ENCODE assay signal across 1 cellular context in genomic region chr6:137914530-137915193, GRCh38.
TF ChIP-seq lines count a peak whose summit lies in the region.

No MANE protein-coding gene starts in this region.

TF ChIP-seq in K562, 482 proteins besides CTCF, POLR2A, EP300 and RAD21 (continued from another document and continues in another):
- TF ChIP-seq RNF219 (CRISPR knock-in tag; IDR thresholded peaks at IDR 0.05) (no peak), ZNF121 (CRISPR knock-in tag; conservative IDR thresholded peaks at IDR 0.05) (no peak), MTA2 (IDR thresholded peaks at IDR 0.05; ENCODE audit: low read depth) (no peak), SPI1 (IDR thresholded peaks at IDR 0.05; ENCODE audit: borderline replicate concordance, low read depth, low read length) (no peak), SUPT5H (IDR thresholded peaks at IDR 0.05) (no peak), GTF2A2 (tag; IDR thresholded peaks at IDR 0.05) (no peak), SMC3 (conservative IDR thresholded peaks at IDR 0.05; ENCODE audit: insufficient read depth, low read depth, low read length) (no peak), ZFP36 (IDR thresholded peaks at IDR 0.05; ENCODE audit: low read depth, low read length, partially characterized antibody) (no peak), FOXK2 (conservative IDR thresholded peaks at IDR 0.05 in 1 of 2, IDR thresholded peaks at IDR 0.05 in 1 of 2; ENCODE audit: low read depth in 2 of 2) (no peak; a peak in 3 of 4 replicates), PRDM10 (IDR thresholded peaks at IDR 0.05; ENCODE audit: partially characterized antibody) (no peak), HOMEZ (CRISPR knock-in tag; IDR thresholded peaks at IDR 0.05) (no peak), ZNF586 (CRISPR knock-in tag; conservative IDR thresholded peaks at IDR 0.05) (no peak), NR3C1 (CRISPR knock-in tag; IDR thresholded peaks at IDR 0.05) (no peak), STAT5A (IDR thresholded peaks at IDR 0.05; ENCODE audit: borderline replicate concordance, low read length) (no peak; the same call in 1 of the 2 replicates), SAFB2 (IDR thresholded peaks at IDR 0.05; ENCODE audit: borderline replicate concordance, low read depth, low read length, severe bottlenecking) (no peak), SMARCC2 (IDR thresholded peaks at IDR 0.05; ENCODE audit: low read depth) (peak; percentile 89), E2F4 (CRISPR knock-in tag; IDR thresholded peaks at IDR 0.05; ENCODE audit: low read depth) (no peak), BRD9 (IDR thresholded peaks at IDR 0.05; ENCODE audit: low read depth, partially characterized antibody) (peak; percentile 50), ZC3H11A (IDR thresholded peaks at IDR 0.05; ENCODE audit: low read depth, low read length) (no peak), SREBF2 (CRISPR knock-in tag; IDR thresholded peaks at IDR 0.05) (no peak), FOSL1 (tag; conservative IDR thresholded peaks at IDR 0.05) (peak; percentile 85), ELF2 (CRISPR knock-in tag; IDR thresholded peaks at IDR 0.05) (no peak), SMAD3 (CRISPR knock-in tag; conservative IDR thresholded peaks at IDR 0.05) (no peak), HEY1 (CRISPR knock-in tag; IDR thresholded peaks at IDR 0.05; ENCODE audit: borderline replicate concordance) (peak; percentile 8; the same call in 1 of the 2 replicates), RBM14 (IDR thresholded peaks at IDR 0.05; ENCODE audit: borderline replicate concordance, insufficient read depth, low read depth, low read length) (no peak), XRCC4 (IDR thresholded peaks at IDR 0.05; ENCODE audit: extremely low read depth, insufficient read depth, insufficient read length) (no peak), SMARCA4 (IDR thresholded peaks at IDR 0.05) (peak; percentile 97), HES1 (IDR thresholded peaks at IDR 0.05; ENCODE audit: low read depth) (0 out of 2 replicates have a peak, but pooled peaks have one; percentile 52), TAF7 (tag; IDR thresholded peaks at IDR 0.05) (no peak), KLF6 (CRISPR knock-in tag; IDR thresholded peaks at IDR 0.05; ENCODE audit: borderline replicate concordance) (peak; percentile 83; the same call in 1 of the 2 replicates), JUND (IDR thresholded peaks at IDR 0.05; ENCODE audit: borderline replicate concordance, low read depth, low read length) (peak; percentile 74; the same call in 1 of the 2 replicates), JUND (tag; IDR thresholded peaks at IDR 0.05; ENCODE audit: borderline replicate concordance, low read depth, low read length) (peak; percentile 68; the same call in 2 of the 3 replicates), CREM (IDR thresholded peaks at IDR 0.05; ENCODE audit: low read depth) (no peak), BRF2 (IDR thresholded peaks at IDR 0.05; ENCODE audit: borderline replicate concordance, insufficient read depth, insufficient read length) (no peak), ZBTB7A (IDR thresholded peaks at IDR 0.05; ENCODE audit: borderline replicate concordance, control insufficient read depth, low read depth, low read length) (no peak), NFXL1 (CRISPR knock-in tag; IDR thresholded peaks at IDR 0.05) (no peak), NFE2L1 (tag; IDR thresholded peaks at IDR 0.05; ENCODE audit: borderline replicate concordance, low read depth) (no peak; the same call in 1 of the 2 replicates), TFAM (CRISPR knock-in tag; conservative IDR thresholded peaks at IDR 0.05) (no peak), ZBTB26 (CRISPR knock-in tag; IDR thresholded peaks at IDR 0.05) (peak; percentile 73; the same call in 1 of the 2 replicates), SRSF1 (IDR thresholded peaks at IDR 0.05; ENCODE audit: low read depth, low read length) (no peak), NCOA2 (IDR thresholded peaks at IDR 0.05; ENCODE audit: partially characterized antibody in 2 of 2) (no peak)
- TF ChIP-seq, protein P1, sequence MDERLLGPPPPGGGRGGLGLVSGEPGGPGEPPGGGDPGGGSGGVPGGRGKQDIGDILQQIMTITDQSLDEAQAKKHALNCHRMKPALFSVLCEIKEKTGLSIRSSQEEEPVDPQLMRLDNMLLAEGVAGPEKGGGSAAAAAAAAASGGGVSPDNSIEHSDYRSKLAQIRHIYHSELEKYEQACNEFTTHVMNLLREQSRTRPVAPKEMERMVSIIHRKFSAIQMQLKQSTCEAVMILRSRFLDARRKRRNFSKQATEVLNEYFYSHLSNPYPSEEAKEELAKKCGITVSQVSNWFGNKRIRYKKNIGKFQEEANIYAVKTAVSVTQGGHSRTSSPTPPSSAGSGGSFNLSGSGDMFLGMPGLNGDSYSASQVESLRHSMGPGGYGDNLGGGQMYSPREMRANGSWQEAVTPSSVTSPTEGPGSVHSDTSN (CRISPR knock-in tag; IDR thresholded peaks at IDR 0.05; ENCODE audit: low read depth), result no peak
- TF ChIP-seq, protein P1 (tag; conservative IDR thresholded peaks at IDR 0.05; ENCODE audit: low read depth), result peak; percentile 99
- TF ChIP-seq, protein P2, sequence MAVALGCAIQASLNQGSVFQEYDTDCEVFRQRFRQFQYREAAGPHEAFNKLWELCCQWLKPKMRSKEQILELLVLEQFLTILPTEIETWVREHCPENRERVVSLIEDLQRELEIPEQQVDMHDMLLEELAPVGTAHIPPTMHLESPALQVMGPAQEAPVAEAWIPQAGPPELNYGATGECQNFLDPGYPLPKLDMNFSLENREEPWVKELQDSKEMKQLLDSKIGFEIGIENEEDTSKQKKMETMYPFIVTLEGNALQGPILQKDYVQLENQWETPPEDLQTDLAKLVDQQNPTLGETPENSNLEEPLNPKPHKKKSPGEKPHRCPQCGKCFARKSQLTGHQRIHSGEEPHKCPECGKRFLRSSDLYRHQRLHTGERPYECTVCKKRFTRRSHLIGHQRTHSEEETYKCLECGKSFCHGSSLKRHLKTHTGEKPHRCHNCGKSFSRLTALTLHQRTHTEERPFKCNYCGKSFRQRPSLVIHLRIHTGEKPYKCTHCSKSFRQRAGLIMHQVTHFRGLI (CRISPR knock-in tag; IDR thresholded peaks at IDR 0.05), result no peak
- TF ChIP-seq, protein P3, sequence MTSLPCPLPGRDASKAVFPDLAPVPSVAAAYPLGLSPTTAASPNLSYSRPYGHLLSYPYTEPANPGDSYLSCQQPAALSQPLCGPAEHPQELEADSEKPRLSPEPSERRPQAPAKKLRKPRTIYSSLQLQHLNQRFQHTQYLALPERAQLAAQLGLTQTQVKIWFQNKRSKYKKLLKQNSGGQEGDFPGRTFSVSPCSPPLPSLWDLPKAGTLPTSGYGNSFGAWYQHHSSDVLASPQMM (CRISPR knock-in tag; IDR thresholded peaks at IDR 0.05), result no peak
- TF ChIP-seq, protein P4, sequence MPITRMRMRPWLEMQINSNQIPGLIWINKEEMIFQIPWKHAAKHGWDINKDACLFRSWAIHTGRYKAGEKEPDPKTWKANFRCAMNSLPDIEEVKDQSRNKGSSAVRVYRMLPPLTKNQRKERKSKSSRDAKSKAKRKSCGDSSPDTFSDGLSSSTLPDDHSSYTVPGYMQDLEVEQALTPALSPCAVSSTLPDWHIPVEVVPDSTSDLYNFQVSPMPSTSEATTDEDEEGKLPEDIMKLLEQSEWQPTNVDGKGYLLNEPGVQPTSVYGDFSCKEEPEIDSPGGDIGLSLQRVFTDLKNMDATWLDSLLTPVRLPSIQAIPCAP (CRISPR knock-in tag; IDR thresholded peaks at IDR 0.05; ENCODE audit: borderline replicate concordance), result no peak
- TF ChIP-seq, protein P5, sequence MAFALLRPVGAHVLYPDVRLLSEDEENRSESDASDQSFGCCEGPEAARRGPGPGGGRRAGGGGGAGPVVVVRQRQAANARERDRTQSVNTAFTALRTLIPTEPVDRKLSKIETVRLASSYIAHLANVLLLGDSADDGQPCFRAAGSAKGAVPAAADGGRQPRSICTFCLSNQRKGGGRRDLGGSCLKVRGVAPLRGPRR (CRISPR knock-in tag; IDR thresholded peaks at IDR 0.05), result no peak
